Comparison of ENCODE assay signal across 25 cellular contexts in genomic region chr18:72208920-72209676, GRCh38.
"Had no signal": no experiment of that assay in that cellular context is flagged by ENCODE, and none has a peak within 500 bp of the region (broad histone marks: within the 10 kb centered on the region; RNA-seq: fewer than 3 reads in every experiment).

No MANE protein-coding gene starts in this region.

- H3K36me3 ChIP-seq: esophagus squamous epithelium, heart right ventricle, left ventricle myocardium inferior, neutrophil, thyroid gland, upper lobe of left lung, vagina had no signal

- H3K9me3 Mint-ChIP-seq: nephron had no signal

- H3K4me3 Mint-ChIP-seq: activated CD4-positive, alpha-beta T cell treated with anti-CD3 and anti-CD28 coated beads for 36 hours; activated CD8-positive, alpha-beta memory T cell treated with anti-CD3 and anti-CD28 coated beads, Interleukin-2, amount 10 ng/mL, durations not matched to agents 7 days and 5 days; activated CD8-positive, alpha-beta T cell treated with anti-CD3 and anti-CD28 coated beads, Interleukin-2, amount 10 ng/mL, durations not matched to agents 7 days and 5 days; activated naive CD8-positive, alpha-beta T cell; central memory CD8-positive, alpha-beta T cell; dendritic cell treated with granulocyte-macrophage colony-stimulating factor and Interleukin-4, amounts not matched to agents 40 ng/mL and 50 ng/mL, for 4 days; nephron; stimulated activated naive CD8-positive, alpha-beta T cell treated with anti-CD3 and anti-CD28 coated beads, Interleukin-15, Interleukin-2, amounts not matched to agents 100 ng/mL and 50 ng/mL, for 24 hours had no signal

- ATAC-seq: activated CD4-positive, alpha-beta T cell treated with anti-CD3 and anti-CD28 coated beads for 36 hours; activated CD8-positive, alpha-beta memory T cell treated with anti-CD3 and anti-CD28 coated beads, Interleukin-2, amount 10 ng/mL, durations not matched to agents 7 days and 5 days; activated CD8-positive, alpha-beta T cell treated with anti-CD3 and anti-CD28 coated beads, Interleukin-2, amount 10 ng/mL, durations not matched to agents 7 days and 5 days; heart right ventricle had no signal

- H3K4me3 ChIP-seq: esophagus squamous epithelium, heart right ventricle, left ventricle myocardium inferior, thyroid gland, upper lobe of left lung, vagina had no signal

- H3K4me1 Mint-ChIP-seq: activated CD4-positive, alpha-beta T cell treated with anti-CD3 and anti-CD28 coated beads for 36 hours; activated CD8-positive, alpha-beta memory T cell treated with anti-CD3 and anti-CD28 coated beads, Interleukin-2, amount 10 ng/mL, durations not matched to agents 7 days and 5 days; central memory CD8-positive, alpha-beta T cell; nephron had no signal

- H3K4me1 ChIP-seq: esophagus squamous epithelium, heart right ventricle, left ventricle myocardium inferior, upper lobe of left lung, vagina had no signal

- H3K27ac ChIP-seq: epithelial cell of prostate, esophagus squamous epithelium, heart right ventricle, left ventricle myocardium inferior, neutrophil, thyroid gland, upper lobe of left lung, vagina had no signal

- DNase-seq: activated CD4-positive, alpha-beta T cell treated with anti-CD3 and anti-CD28 coated beads for 36 hours; activated CD4-positive, CD25-positive, alpha-beta regulatory T cell; activated CD8-positive, alpha-beta memory T cell treated with anti-CD3 and anti-CD28 coated beads, Interleukin-2, amount 10 ng/mL, durations not matched to agents 7 days and 5 days; activated CD8-positive, alpha-beta T cell treated with anti-CD3 and anti-CD28 coated beads, Interleukin-2, amount 10 ng/mL, durations not matched to agents 7 days and 5 days; activated naive CD4-positive, alpha-beta T cell treated with Interleukin-2 at 50 U/mL for 16 hours; activated T-cell treated with anti-CD3 and anti-CD28 coated beads, Interleukin-2, amount 50 U/mL, for 48 hours; anterior cingulate cortex; effector CD4-positive, alpha-beta T cell; esophagus squamous epithelium; foreskin melanocyte; heart right ventricle; left ventricle myocardium inferior; stimulated activated CD4-positive, alpha-beta T cell treated with anti-CD3 and anti-CD28 coated beads, Interleukin-2, amount 100 ng/mL, for 48 hours; substantia nigra; thyroid gland had no signal

- H3K27me3 Mint-ChIP-seq: activated CD4-positive, alpha-beta T cell treated with anti-CD3 and anti-CD28 coated beads for 36 hours; activated CD8-positive, alpha-beta memory T cell treated with anti-CD3 and anti-CD28 coated beads, Interleukin-2, amount 10 ng/mL, durations not matched to agents 7 days and 5 days; activated naive CD8-positive, alpha-beta T cell; central memory CD8-positive, alpha-beta T cell; dendritic cell treated with granulocyte-macrophage colony-stimulating factor and Interleukin-4, amounts not matched to agents 40 ng/mL and 50 ng/mL, for 4 days; stimulated activated naive CD8-positive, alpha-beta T cell treated with anti-CD3 and anti-CD28 coated beads, Interleukin-15, Interleukin-2, amounts not matched to agents 100 ng/mL and 50 ng/mL, for 24 hours had no signal

- H3K27me3 ChIP-seq: esophagus squamous epithelium, heart right ventricle, neutrophil, thyroid gland, upper lobe of left lung, vagina had no signal

- H3K9me3 ChIP-seq: neutrophil, thyroid gland, upper lobe of left lung, vagina had no signal

- H3K27ac Mint-ChIP-seq: activated CD4-positive, alpha-beta T cell treated with anti-CD3 and anti-CD28 coated beads for 36 hours; activated CD8-positive, alpha-beta memory T cell treated with anti-CD3 and anti-CD28 coated beads, Interleukin-2, amount 10 ng/mL, durations not matched to agents 7 days and 5 days; activated CD8-positive, alpha-beta T cell treated with anti-CD3 and anti-CD28 coated beads, Interleukin-2, amount 10 ng/mL, durations not matched to agents 7 days and 5 days; activated naive CD8-positive, alpha-beta T cell; activated T-helper 2 cell treated with anti-CD3 and anti-CD28 coated beads, Interferon-gamma antibody, Interleukin-2, Interleukin-4, amounts not matched to agents 10 μg/mL and 5 μg/mL and 100 μg/mL, durations not matched to agents 14 hours and 24 hours and 36 hours; dendritic cell treated with granulocyte-macrophage colony-stimulating factor and Interleukin-4, amounts not matched to agents 40 ng/mL and 50 ng/mL, for 4 days; nephron; stimulated activated naive CD8-positive, alpha-beta T cell treated with anti-CD3 and anti-CD28 coated beads, Interleukin-15, Interleukin-2, amounts not matched to agents 100 ng/mL and 50 ng/mL, for 24 hours had no signal

- H3K36me3 Mint-ChIP-seq: activated CD8-positive, alpha-beta memory T cell treated with anti-CD3 and anti-CD28 coated beads, Interleukin-2, amount 10 ng/mL, durations not matched to agents 7 days and 5 days; activated naive CD8-positive, alpha-beta T cell had no signal
